24 cellular contexts compared by ENCODE assay signal in genomic region chr4:40865696-40866095, GRCh38.
"Had no signal": no experiment of that assay in that cellular context is flagged by ENCODE, and none has a peak within 500 bp of the region (broad histone marks: within the 10 kb centered on the region; RNA-seq: fewer than 3 reads in every experiment).

No MANE protein-coding gene starts in this region.

- H3K4me3 ChIP-seq: lower lobe of right lung, prostate gland, skin epidermis, suprapubic skin, transverse colon, uterus had no signal

- H3K4me1 ChIP-seq: lower lobe of right lung, prostate gland, suprapubic skin, transverse colon, uterus had no signal

- H3K27ac ChIP-seq: lower lobe of right lung, prostate gland, skin epidermis, suprapubic skin, transverse colon, uterus had no signal

- H3K27me3 Mint-ChIP-seq: dendritic cell treated with granulocyte-macrophage colony-stimulating factor and Interleukin-4, amounts not matched to agents 40 ng/mL and 50 ng/mL, for 4 days; stimulated activated naive CD8-positive, alpha-beta T cell treated with anti-CD3 and anti-CD28 coated beads, Interleukin-15, amount 100 ng/mL, for 72 hours had no signal

- H3K36me3 Mint-ChIP-seq: activated CD8-positive, alpha-beta memory T cell treated with anti-CD3 and anti-CD28 coated beads, Interleukin-2, amount 10 ng/mL, durations not matched to agents 7 days and 5 days; activated naive CD8-positive, alpha-beta T cell treated with anti-CD3 and anti-CD28 coated beads, Interleukin-2, amount 10 ng/mL, durations not matched to agents 7 days and 5 days had no signal

- H3K27me3 ChIP-seq: suprapubic skin, transverse colon, uterus had no signal

- H3K4me1 Mint-ChIP-seq: activated B cell treated with CpG ODN at 0.5 μM for 24 hours; activated CD4-positive, alpha-beta memory T cell treated with anti-CD3 and anti-CD28 coated beads, Interleukin-2, amount 10 ng/mL, durations not matched to agents 7 days and 5 days; activated CD8-positive, alpha-beta memory T cell treated with anti-CD3 and anti-CD28 coated beads, Interleukin-2, amount 10 ng/mL, durations not matched to agents 7 days and 5 days; activated naive CD8-positive, alpha-beta T cell treated with anti-CD3 and anti-CD28 coated beads, Interleukin-2, amount 10 ng/mL, durations not matched to agents 7 days and 5 days; activated T-helper 17 cell treated with anti-CD3 and anti-CD28 coated beads, Interleukin-2, amount 50 U/mL, for 72 hours; stimulated activated naive CD8-positive, alpha-beta T cell treated with anti-CD3 and anti-CD28 coated beads, Interleukin-15, amount 100 ng/mL, for 72 hours had no signal

- H3K9me3 Mint-ChIP-seq: activated B cell treated with CpG ODN at 0.5 μM for 24 hours; activated CD4-positive, alpha-beta memory T cell treated with anti-CD3 and anti-CD28 coated beads, Interleukin-2, amount 10 ng/mL, durations not matched to agents 7 days and 5 days; activated naive CD8-positive, alpha-beta T cell treated with anti-CD3 and anti-CD28 coated beads, Interleukin-2, amount 10 ng/mL, durations not matched to agents 7 days and 5 days; activated T-helper 17 cell treated with anti-CD3 and anti-CD28 coated beads, Interleukin-2, amount 50 U/mL, for 72 hours; dendritic cell treated with granulocyte-macrophage colony-stimulating factor and Interleukin-4, amounts not matched to agents 40 ng/mL and 50 ng/mL, for 4 days; neural crest cell; stimulated activated naive CD8-positive, alpha-beta T cell treated with anti-CD3 and anti-CD28 coated beads, Interleukin-15, amount 100 ng/mL, for 72 hours; T-helper 2 cell treated with Interferon-gamma antibody and Interleukin-4, amounts not matched to agents 5 μg/mL and 100 μg/mL, for 36 hours had no signal

- DNase-seq: activated B cell treated with CpG ODN at 0.5 μM for 24 hours; activated CD4-positive, alpha-beta memory T cell treated with anti-CD3 and anti-CD28 coated beads, Interleukin-2, amount 10 ng/mL, durations not matched to agents 7 days and 5 days; activated CD4-positive, alpha-beta T cell treated with anti-CD3 and anti-CD28 coated beads for 48 hours; activated CD8-positive, alpha-beta memory T cell treated with anti-CD3 and anti-CD28 coated beads, Interleukin-2, amount 10 ng/mL, durations not matched to agents 7 days and 5 days; activated naive CD4-positive, alpha-beta T cell; activated naive CD8-positive, alpha-beta T cell treated with anti-CD3 and anti-CD28 coated beads, Interleukin-2, amount 10 ng/mL, durations not matched to agents 7 days and 5 days; anterior cingulate cortex; effector CD8-positive, alpha-beta T cell; hypothalamus; lower lobe of right lung; midbrain; right cardiac atrium; stimulated activated CD4-positive, alpha-beta T cell treated with anti-CD3 and anti-CD28 coated beads, Interleukin-15, amount 100 ng/mL, for 24 hours; stimulated activated CD4-positive, alpha-beta T cell treated with anti-CD3 and anti-CD28 coated beads, Interleukin-2, amount 100 ng/mL, for 48 hours; stimulated activated naive CD8-positive, alpha-beta T cell treated with anti-CD3 and anti-CD28 coated beads, Interleukin-15, amount 100 ng/mL, for 72 hours; transverse colon; uterus had no signal

- H3K36me3 ChIP-seq: prostate gland, suprapubic skin, transverse colon, uterus had no signal

- H3K27ac Mint-ChIP-seq: activated B cell treated with CpG ODN at 0.5 μM for 24 hours; activated CD4-positive, alpha-beta memory T cell treated with anti-CD3 and anti-CD28 coated beads, Interleukin-2, amount 10 ng/mL, durations not matched to agents 7 days and 5 days; activated CD8-positive, alpha-beta memory T cell treated with anti-CD3 and anti-CD28 coated beads, Interleukin-2, amount 10 ng/mL, durations not matched to agents 7 days and 5 days; activated naive CD8-positive, alpha-beta T cell treated with anti-CD3 and anti-CD28 coated beads, Interleukin-2, amount 10 ng/mL, durations not matched to agents 7 days and 5 days; activated T-helper 17 cell treated with anti-CD3 and anti-CD28 coated beads, Interleukin-2, amount 50 U/mL, for 72 hours; dendritic cell treated with granulocyte-macrophage colony-stimulating factor and Interleukin-4, amounts not matched to agents 40 ng/mL and 50 ng/mL, for 4 days; stimulated activated naive CD8-positive, alpha-beta T cell treated with anti-CD3 and anti-CD28 coated beads, Interleukin-15, amount 100 ng/mL, for 72 hours; T-helper 2 cell treated with Interferon-gamma antibody and Interleukin-4, amounts not matched to agents 5 μg/mL and 100 μg/mL, for 36 hours had no signal

- H3K4me3 Mint-ChIP-seq: activated B cell treated with CpG ODN at 0.5 μM for 24 hours; activated CD4-positive, alpha-beta memory T cell treated with anti-CD3 and anti-CD28 coated beads, Interleukin-2, amount 10 ng/mL, durations not matched to agents 7 days and 5 days; activated CD8-positive, alpha-beta memory T cell treated with anti-CD3 and anti-CD28 coated beads, Interleukin-2, amount 10 ng/mL, durations not matched to agents 7 days and 5 days; activated naive CD8-positive, alpha-beta T cell treated with anti-CD3 and anti-CD28 coated beads, Interleukin-2, amount 10 ng/mL, durations not matched to agents 7 days and 5 days; activated T-helper 17 cell treated with anti-CD3 and anti-CD28 coated beads, Interleukin-2, amount 50 U/mL, for 72 hours; dendritic cell treated with granulocyte-macrophage colony-stimulating factor and Interleukin-4, amounts not matched to agents 40 ng/mL and 50 ng/mL, for 4 days; neural crest cell; stimulated activated naive CD8-positive, alpha-beta T cell treated with anti-CD3 and anti-CD28 coated beads, Interleukin-15, amount 100 ng/mL, for 72 hours; T-helper 2 cell treated with Interferon-gamma antibody and Interleukin-4, amounts not matched to agents 5 μg/mL and 100 μg/mL, for 36 hours had no signal

- H3K9me3 ChIP-seq: lower lobe of right lung, prostate gland, suprapubic skin, transverse colon, uterus had no signal
